ENCODE assay signal across 8 cellular contexts in genomic region chr1:147640553-147641165, GRCh38. TPM values are rescaled to one million over a fixed set of nuclear protein-coding genes. Genes with fewer than 3 reads are reported as not detected.
A peak's percentile ranks its signal among the peaks of the same experiment; 100 is the strongest.
DNase-seq lines count a peak whose midpoint lies in the region; ATAC-seq and TF ChIP-seq lines count a peak whose summit lies in the region.

No MANE protein-coding gene starts in this region.

- H3K4me1 Mint-ChIP-seq in activated CD8-positive, alpha-beta T cell treated with anti-CD3 and anti-CD28 coated beads for 36 hours (ENCODE audit: low read depth), result peaks cover 21% of the 10 kb centered on the region
- H3K4me1 Mint-ChIP-seq in mesothelial cell of epicardium, result no peaks in the 10 kb centered on the region

- intact Hi-C loops in activated CD8-positive, alpha-beta T cell treated with anti-CD3 and anti-CD28 coated beads for 36 hours (cut with micrococcal nuclease), result loop anchor here (5.0 kb wide), 2 partner anchors 57 to 252 kb away; no protein-coding TSS in a partner anchor

- H3K4me3 Mint-ChIP-seq in activated CD8-positive, alpha-beta T cell treated with anti-CD3 and anti-CD28 coated beads for 36 hours, result no peak overlapping the region
- no peak overlapping the region for H3K4me3 Mint-ChIP-seq in mesothelial cell of epicardium

- H3K36me3 Mint-ChIP-seq in activated CD8-positive, alpha-beta T cell treated with anti-CD3 and anti-CD28 coated beads for 36 hours (ENCODE audit: low read depth), result peaks cover 7% of the 10 kb centered on the region
- peaks cover 16% of the 10 kb centered on the region for H3K36me3 Mint-ChIP-seq in mesothelial cell of epicardium

- no peak overlapping the region for H3K27ac Mint-ChIP-seq in activated CD8-positive, alpha-beta T cell treated with anti-CD3 and anti-CD28 coated beads for 36 hours
- no peak overlapping the region for H3K27ac Mint-ChIP-seq in mesothelial cell of epicardium

- TF ChIP-seq CTCF in BE2C (IDR thresholded peaks at IDR 0.05; ENCODE audit: low read depth, low read length), result peak; percentile 93
- TF ChIP-seq CTCF in activated CD8-positive, alpha-beta T cell treated with anti-CD3 and anti-CD28 coated beads for 36 hours (IDR thresholded peaks at IDR 0.05), result peak; percentile 89
- peak; percentile 82 for TF ChIP-seq CTCF in mesothelial cell of epicardium (IDR thresholded peaks at IDR 0.05; ENCODE audit: unreplicated experiment)

- POLR2A ChIA-PET in activated CD8-positive, alpha-beta T cell treated with anti-CD3 and anti-CD28 coated beads for 36 hours (lab: Charles Lee), result interaction anchor here (1.6 kb wide), 1 partner anchor 8 kb away, joined by 6 read pairs; no protein-coding TSS in a partner anchor

- H3K4me3 ChIP-seq in BE2C (ENCODE audit: low read depth, low read length), result no peak overlapping the region
- H3K4me3 ChIP-seq in effector memory CD4-positive, alpha-beta T cell (ENCODE audit: insufficient read depth, low read depth, low read length, poor library complexity, severe bottlenecking), result no peak overlapping the region

- no peaks in the 10 kb centered on the region for H3K27me3 ChIP-seq in BE2C
- no peaks in the 10 kb centered on the region for H3K27me3 ChIP-seq in effector memory CD4-positive, alpha-beta T cell (replicated peaks; ENCODE audit: control insufficient read depth, insufficient read depth, low read length, poor library complexity, severe bottlenecking)

- H3K36me3 ChIP-seq in BE2C, result no peaks in the 10 kb centered on the region
- H3K36me3 ChIP-seq in effector memory CD4-positive, alpha-beta T cell (ENCODE audit: control insufficient read depth, insufficient read depth, low read length), result no peaks in the 10 kb centered on the region

- CTCF ChIA-PET in activated CD8-positive, alpha-beta T cell treated with anti-CD3 and anti-CD28 coated beads for 36 hours (lab: Charles Lee), result interaction anchor here (0.6 to 1.9 kb wide), 26 partner anchors 8 to 252 kb away, joined by 3 to 11 read pairs (median 4); partner anchors contain the start of gene ACP6

- H3K4me1 ChIP-seq in BE2C, result no peaks in the 10 kb centered on the region
- H3K4me1 ChIP-seq in effector memory CD4-positive, alpha-beta T cell (ENCODE audit: control insufficient read depth, insufficient read depth, low read length, poor library complexity, severe bottlenecking), result peaks cover 22% of the 10 kb centered on the region

- no peak overlapping the region for H3K27ac ChIP-seq in effector memory CD4-positive, alpha-beta T cell (ENCODE audit: insufficient read depth, low read length, poor library complexity, severe bottlenecking)

- no peaks in the 10 kb centered on the region for H3K9me3 ChIP-seq in BE2C
- H3K9me3 ChIP-seq in effector memory CD4-positive, alpha-beta T cell (ENCODE audit: control insufficient read depth, low read length), result no peaks in the 10 kb centered on the region

- ATAC-seq in GM19043 (IDR thresholded peaks at IDR 0.05; ENCODE audit: low read depth, unreplicated experiment) (peak; percentile 95), HG03432 (IDR thresholded peaks at IDR 0.05; ENCODE audit: unreplicated experiment) (peak; percentile 96)
- peak; percentile 100 for ATAC-seq in activated CD8-positive, alpha-beta T cell treated with anti-CD3 and anti-CD28 coated beads for 36 hours

- no peaks in the 10 kb centered on the region for H3K9me3 Mint-ChIP-seq in activated CD8-positive, alpha-beta T cell treated with anti-CD3 and anti-CD28 coated beads for 36 hours
- no peaks in the 10 kb centered on the region for H3K9me3 Mint-ChIP-seq in mesothelial cell of epicardium

- peak; percentile 87 for DNase-seq in BE2C
- DNase-seq in NCI-H526 treated with DMSO at 0.1 percent for 48 hours (lab: John Stamatoyannopoulos, UW), result peak; percentile 95
- DNase-seq in activated CD8-positive, alpha-beta T cell treated with anti-CD3 and anti-CD28 coated beads for 36 hours, result peak; percentile 90
- DNase-seq in effector memory CD4-positive, alpha-beta T cell, result peak; percentile 51 to 68 (median 58)
- DNase-seq in mesothelial cell of epicardium (ENCODE audit: low spot score in 2 of 2, unreplicated experiment in 2 of 2), result peak; percentile 53 to 78
- peak; percentile 65 for DNase-seq in stimulated activated CD8-positive, alpha-beta memory T cell treated with anti-CD3 and anti-CD28 coated beads, Interleukin-4, amount 100 ng/mL, for 24 hours (ENCODE audit: low read depth)

- H3K27me3 Mint-ChIP-seq in activated CD8-positive, alpha-beta T cell treated with anti-CD3 and anti-CD28 coated beads for 36 hours, result no peaks in the 10 kb centered on the region
- no peaks in the 10 kb centered on the region for H3K27me3 Mint-ChIP-seq in mesothelial cell of epicardium (ENCODE audit: low read depth)

RNA-seq across cellular contexts. Expression of gene ACP6, which starts 29.7 kb away (rescaled TPM):
- polyA plus RNA-seq in BE2C (2012; ENCODE audit: insufficient read depth, insufficient read length, low read depth), result 1.2 TPM
- total RNA-seq in activated CD8-positive, alpha-beta T cell treated with anti-CD3 and anti-CD28 coated beads for 36 hours, result 10 to 100 TPM; 16.9 to 20.9 TPM
- total RNA-seq in mesothelial cell of epicardium, result 22.7 to 23.1 TPM (median 22.8 TPM) in 3 replicates
